ENCODE assay signal across 1 cellular context in genomic region chr17:7280519-7281073, GRCh38.
TF ChIP-seq lines count a peak whose summit lies in the region.

No MANE protein-coding gene starts in this region.

TF ChIP-seq in HepG2, 621 proteins besides CTCF, POLR2A, EP300 and RAD21 (continued from another document and continues in another):
- TF ChIP-seq PRDM15 (CRISPR knock-in tag; IDR thresholded peaks at IDR 0.05) (peak; percentile 90), FOSL2 (CRISPR knock-in tag; IDR thresholded peaks at IDR 0.05) (peak; percentile 42), ZNF746 (CRISPR knock-in tag; IDR thresholded peaks at IDR 0.05) (no peak; the same call in 1 of the 2 replicates), PAXIP1 (CRISPR knock-in tag; conservative IDR thresholded peaks at IDR 0.05) (peak; percentile 36), ZNF253 (CRISPR knock-in tag; IDR thresholded peaks at IDR 0.05; ENCODE audit: borderline replicate concordance) (peak; percentile 84; the same call in 1 of the 2 replicates), ZSCAN25 (CRISPR knock-in tag; IDR thresholded peaks at IDR 0.05) (peak; percentile 85), MXD3 (CRISPR knock-in tag; IDR thresholded peaks at IDR 0.05) (peak; percentile 56), ZNF17 (CRISPR knock-in tag; IDR thresholded peaks at IDR 0.05) (no peak), SRF (IDR thresholded peaks at IDR 0.05; ENCODE audit: low read depth, low read length) (no peak), DZIP1 (CRISPR knock-in tag; IDR thresholded peaks at IDR 0.05) (peak; percentile 86; the same call in 1 of the 2 replicates), ZNF572 (CRISPR knock-in tag; IDR thresholded peaks at IDR 0.05) (peak; percentile 77; the same call in 1 of the 2 replicates), GABPA (IDR thresholded peaks at IDR 0.05; ENCODE audit: low read depth, low read length) (no peak), GABPA (CRISPR knock-in tag; IDR thresholded peaks at IDR 0.05; ENCODE audit: low read depth) (peak; percentile 43), ISX (CRISPR knock-in tag; conservative IDR thresholded peaks at IDR 0.05) (no peak), CSRNP1 (CRISPR knock-in tag; IDR thresholded peaks at IDR 0.05) (peak; percentile 66; the same call in 1 of the 2 replicates), ZNF44 (CRISPR knock-in tag; IDR thresholded peaks at IDR 0.05) (peak; percentile 96; the same call in 1 of the 2 replicates), ZBTB3 (CRISPR knock-in tag; IDR thresholded peaks at IDR 0.05; ENCODE audit: borderline replicate concordance, low read depth) (0 out of 2 replicates have a peak, but pooled peaks have one; percentile 69), ZNF547 (CRISPR knock-in tag; IDR thresholded peaks at IDR 0.05) (peak; percentile 76), ZNF574 (CRISPR knock-in tag; IDR thresholded peaks at IDR 0.05) (peak; percentile 81), SNAPC2 (CRISPR knock-in tag; IDR thresholded peaks at IDR 0.05) (peak; percentile 88), TERF1 (CRISPR knock-in tag; IDR thresholded peaks at IDR 0.05) (no peak), MAFG (CRISPR knock-in tag; IDR thresholded peaks at IDR 0.05) (no peak), ZBTB26 (CRISPR knock-in tag; IDR thresholded peaks at IDR 0.05; ENCODE audit: borderline replicate concordance) (peak; percentile 60; the same call in 1 of the 2 replicates), ZFP36L1 (CRISPR knock-in tag; IDR thresholded peaks at IDR 0.05) (0 out of 2 replicates have a peak, but pooled peaks have one; percentile 34), FOSL1 (CRISPR knock-in tag; IDR thresholded peaks at IDR 0.05; ENCODE audit: borderline replicate concordance) (no peak), ZNF883 (CRISPR knock-in tag; IDR thresholded peaks at IDR 0.05; ENCODE audit: not compliant biosample characterization) (peak; percentile 49), SMARCE1 (IDR thresholded peaks at IDR 0.05; ENCODE audit: borderline replicate concordance) (no peak), ZNF350 (CRISPR knock-in tag; IDR thresholded peaks at IDR 0.05; ENCODE audit: borderline replicate concordance, low read depth) (peak; percentile 73; the same call in 1 of the 2 replicates), ZNF24 (IDR thresholded peaks at IDR 0.05) (no peak), ATM (IDR thresholded peaks at IDR 0.05; ENCODE audit: borderline replicate concordance) (no peak), ZMAT3 (CRISPR knock-in tag; conservative IDR thresholded peaks at IDR 0.05) (peak; percentile 42; the same call in 1 of the 2 replicates), CBX2 (IDR thresholded peaks at IDR 0.05; ENCODE audit: low read depth, low read length) (no peak), CBX2 (CRISPR knock-in tag; IDR thresholded peaks at IDR 0.05; ENCODE audit: low read depth) (no peak), POGK (CRISPR knock-in tag; conservative IDR thresholded peaks at IDR 0.05) (peak; percentile 80; the same call in 1 of the 2 replicates), ZBTB20 (CRISPR knock-in tag; IDR thresholded peaks at IDR 0.05; ENCODE audit: borderline replicate concordance, low read depth) (0 out of 2 replicates have a peak, but pooled peaks have one; percentile 43), BRF2 (CRISPR knock-in tag; IDR thresholded peaks at IDR 0.05) (peak; percentile 53; the same call in 1 of the 2 replicates), SRY (CRISPR knock-in tag; IDR thresholded peaks at IDR 0.05) (peak; percentile 69; the same call in 1 of the 2 replicates)
